ENCODE assay signal across 20 cellular contexts in the genomic region with DNA sequence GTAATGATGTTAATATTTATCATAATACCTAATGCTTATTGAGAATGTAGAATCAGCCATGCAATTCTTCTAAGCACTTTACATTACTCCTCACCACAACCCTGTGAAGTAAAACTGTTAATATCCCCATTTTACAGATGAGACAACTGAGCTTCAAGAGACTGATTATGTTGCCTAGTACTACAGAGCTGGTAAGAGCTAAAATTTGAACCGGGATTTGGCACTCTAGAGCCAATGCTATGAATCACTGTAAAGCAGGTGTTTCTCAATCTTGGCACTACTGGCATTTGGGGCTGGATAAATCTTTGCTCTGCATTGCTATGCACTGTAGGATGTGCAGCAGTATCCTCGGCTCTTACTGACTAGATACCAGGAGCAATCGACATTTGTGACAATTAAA.
A peak's percentile ranks its signal among the peaks of the same experiment; 100 is the strongest.
DNase-seq lines count a peak whose midpoint lies in the region; ATAC-seq and TF ChIP-seq lines count a peak whose summit lies in the region.
"Had no signal": no experiment of that assay in that cellular context is flagged by ENCODE, and none has a peak within 500 bp of the region (broad histone marks: within the 10 kb centered on the region; RNA-seq: fewer than 3 reads in every experiment).

No MANE protein-coding gene starts in this region.

- DNase-seq in NCI-H226 (peak; percentile 10), foreskin fibroblast (peak; percentile 9 to 30), renal cortical epithelial cell (ENCODE audit: low read depth) (peak; percentile 14)
- DNase-seq: Calu3; CD8-positive, alpha-beta memory T cell; H9; HFFc6; KBM-7; NCI-H1092 treated with DMSO at 0.1 percent for 48 hours; NCI-H1436 treated with DMSO at 0.1 percent for 48 hours; NCI-H2029; NCI-H345; NCI-H524; NCI-H774; OCI-M1 had no signal

- no peak overlapping the region for H3K4me3 ChIP-seq in foreskin fibroblast (ENCODE audit: low read depth in 1 of 2, low read length in 2 of 2)

- ATAC-seq in esophagus mucosa = peak; percentile 52
- no peak for ATAC-seq in HG02759 (IDR thresholded peaks at IDR 0.05; ENCODE audit: unreplicated experiment)
- no peak for ATAC-seq in GM21825 (IDR thresholded peaks at IDR 0.05; ENCODE audit: unreplicated experiment)
- ATAC-seq in GM19467 (IDR thresholded peaks at IDR 0.05; ENCODE audit: unreplicated experiment) = no peak
- ATAC-seq: Right ventricle myocardium inferior had no signal

- no peak for TF ChIP-seq CTCF in foreskin fibroblast (IDR thresholded peaks at IDR 0.05; ENCODE audit: low read depth, low read length)
